9 cellular contexts compared by ENCODE assay signal in the genomic region with DNA sequence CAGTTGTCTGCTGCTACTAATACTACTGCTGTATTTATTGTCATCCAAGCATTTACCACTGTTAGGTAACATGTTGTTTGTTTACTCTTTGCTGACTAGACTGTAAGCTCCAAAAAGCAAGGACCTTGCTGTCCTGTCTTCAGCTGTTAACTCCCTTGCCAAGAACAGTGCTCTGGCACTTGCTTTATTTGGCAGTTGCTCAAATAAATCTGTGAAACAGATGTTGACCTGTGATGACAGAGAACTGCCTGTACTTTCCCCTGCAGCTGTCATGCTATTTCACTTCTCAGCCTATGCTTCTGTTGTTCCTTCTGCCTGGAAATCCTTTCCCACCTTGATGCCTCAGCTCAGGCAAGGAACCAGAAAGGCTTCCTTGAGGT.
DNase-seq lines count a peak whose midpoint lies in the region; ATAC-seq, FAIRE-seq and TF ChIP-seq lines count a peak whose summit lies in the region.
"Had no signal": no experiment of that assay in that cellular context is flagged by ENCODE, and none has a peak within 500 bp of the region (broad histone marks: within the 10 kb centered on the region; RNA-seq: fewer than 3 reads in every experiment).

No MANE protein-coding gene starts in this region.

- H3K27me3 ChIP-seq in adipocyte (replicated peaks; ENCODE audit: control insufficient read depth, insufficient read depth, low read length): no peaks in the 10 kb centered on the region
- H3K27me3 ChIP-seq in HepG2 (ENCODE audit: control insufficient read depth in 1 of 2, insufficient read depth in 2 of 2, low read length in 2 of 2): no peaks in the 10 kb centered on the region
- H3K27me3 ChIP-seq in HAP-1 (ENCODE audit: low read depth): no peaks in the 10 kb centered on the region

- ATAC-seq in HG02571 (IDR thresholded peaks at IDR 0.05; ENCODE audit: unreplicated experiment) (peak; percentile 50), HepG2 (peak; percentile 31; the same call in 2 of the 3 replicates)
- no peak for ATAC-seq in activated CD4-positive, CD25-positive, alpha-beta regulatory T cell treated with anti-CD3 and anti-CD28 coated beads, Interleukin-2, amount 50 U/mL, for 24 hours

- H3K4me1 ChIP-seq in adipocyte (ENCODE audit: control insufficient read depth, insufficient read depth, low read length) (peaks cover 11% of the 10 kb centered on the region), HepG2 (ENCODE audit: insufficient read depth, low read length) (no peaks in the 10 kb centered on the region), HAP-1 (no peaks in the 10 kb centered on the region)

- no peak overlapping the region for H3K27ac ChIP-seq in HepG2 (ENCODE audit: extremely low read length, insufficient read depth, low read length)

- intact Hi-C loops in HepG2 (cut with micrococcal nuclease; ENCODE audit: unreplicated experiment): no loop called here

- H3K9ac ChIP-seq in adipocyte (ENCODE audit: low read length): no peak overlapping the region
- H3K9ac ChIP-seq in HepG2 (ENCODE audit: insufficient read depth, low read depth, low read length): no peak overlapping the region

- H4K20me1 ChIP-seq in HepG2 (ENCODE audit: insufficient read depth, low read length): no peaks in the 10 kb centered on the region

- no peak for TF ChIP-seq RAD21 in HepG2 (CRISPR knock-in tag; IDR thresholded peaks at IDR 0.05)

- no peak overlapping the region for H3K4me2 ChIP-seq in HepG2 (ENCODE audit: low read depth, low read length)

- TF ChIP-seq POLR2A in HepG2 (IDR thresholded peaks at IDR 0.05; ENCODE audit: insufficient read depth in 1 of 2, low read depth in 2 of 2, low read length in 2 of 2): no peak

- H3K9me3 ChIP-seq in adipocyte (ENCODE audit: control insufficient read depth, low read length) (no peaks in the 10 kb centered on the region), HepG2 (ENCODE audit: low read length) (no peaks in the 10 kb centered on the region), HAP-1 (no peaks in the 10 kb centered on the region)

- no peaks in the 10 kb centered on the region for H3K79me2 ChIP-seq in HepG2 (ENCODE audit: insufficient read depth, low read length)

- no peak for FAIRE-seq in HepG2 (lab: Jason Lieb, UNC)
- FAIRE-seq: endometrium had no signal

- POLR2A ChIA-PET in HepG2 (lab: Yijun Ruan, JAX): no interaction called here

- no peak overlapping the region for H2AFZ ChIP-seq in HepG2 (ENCODE audit: low read length)

- CTCF ChIA-PET in HepG2 (lab: Yijun Ruan, JAX; ENCODE audit: low intra/inter-chr PET ratio, low total read pairs): no interaction called here

- BruUV-seq in HepG2 (replicated peaks; lab: Mats Ljungman, UMichigan): no TSS peak

- peaks cover under 1% of the 10 kb centered on the region for H3K36me3 ChIP-seq in adipocyte (ENCODE audit: control insufficient read depth, insufficient read depth, low read length, severe bottlenecking)
- no peaks in the 10 kb centered on the region for H3K36me3 ChIP-seq in HepG2 (replicated peaks in 1 of 2; ENCODE audit: control insufficient read depth in 1 of 2, insufficient read depth in 2 of 2, low read length in 2 of 2)
- no peaks in the 10 kb centered on the region for H3K36me3 ChIP-seq in HAP-1 (replicated peaks)

- TF ChIP-seq CTCF in HepG2 (CRISPR knock-in tag; IDR thresholded peaks at IDR 0.05): no peak

- DNase-seq in DMS 273 (lab: John Stamatoyannopoulos, UW; ENCODE audit: unreplicated experiment) (peak; percentile 97), adipocyte (ENCODE audit: low read depth) (peak; percentile 90), HepG2 (ENCODE audit: low spot score) (no peak), NCI-H774 (lab: John Stamatoyannopoulos, UW) (no peak), HAP-1 (ENCODE audit: low spot score in 2 of 2) (no peak), midbrain (lab: John Stamatoyannopoulos, UW) (no peak)

- H3K4me3 ChIP-seq in adipocyte (ENCODE audit: low read length) (no peak overlapping the region), HepG2 (replicated peaks in 1 of 3; ENCODE audit: insufficient read depth in 1 of 3, low read depth in 2 of 3, low read length in 3 of 3) (no peak overlapping the region), HAP-1 (no peak overlapping the region)

- TF ChIP-seq EP300 in HepG2 (IDR thresholded peaks at IDR 0.05; ENCODE audit: low read depth in 2 of 2, low read length in 2 of 2) (no peak), HepG2 (CRISPR knock-in tag; IDR thresholded peaks at IDR 0.05; ENCODE audit: borderline replicate concordance) (no peak)

- in situ Hi-C loops in HepG2 (cut with HindIII; ENCODE audit: extremely low pct_ligation_motif_present, low pct_unique_long_range_greater_than_20kb): no loop called here
- in situ Hi-C loops in HAP-1 (cut with MboI; ENCODE audit: low sequenced_read_pairs): no loop called here

TF ChIP-seq in HepG2, 621 proteins besides CTCF, POLR2A, EP300 and RAD21:
- TF ChIP-seq, protein P1, sequence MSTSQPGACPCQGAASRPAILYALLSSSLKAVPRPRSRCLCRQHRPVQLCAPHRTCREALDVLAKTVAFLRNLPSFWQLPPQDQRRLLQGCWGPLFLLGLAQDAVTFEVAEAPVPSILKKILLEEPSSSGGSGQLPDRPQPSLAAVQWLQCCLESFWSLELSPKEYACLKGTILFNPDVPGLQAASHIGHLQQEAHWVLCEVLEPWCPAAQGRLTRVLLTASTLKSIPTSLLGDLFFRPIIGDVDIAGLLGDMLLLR (CRISPR knock-in tag; IDR thresholded peaks at IDR 0.05): no peak
- TF ChIP-seq ZNF451 (CRISPR knock-in tag; IDR thresholded peaks at IDR 0.05) (no peak), MAFF (IDR thresholded peaks at IDR 0.05; ENCODE audit: low read depth, low read length) (peak; percentile 74), MYNN (CRISPR knock-in tag; IDR thresholded peaks at IDR 0.05; ENCODE audit: low read depth) (no peak), SRY (CRISPR knock-in tag; IDR thresholded peaks at IDR 0.05) (no peak), ZNF790 (CRISPR knock-in tag; IDR thresholded peaks at IDR 0.05; ENCODE audit: borderline replicate concordance) (no peak), MAFK (conservative IDR thresholded peaks at IDR 0.05 in 1 of 2, IDR thresholded peaks at IDR 0.05 in 1 of 2; ENCODE audit: low read length in 2 of 2) (peak; percentile 63)

Comparison
In these comparisons a context has a peak if more than half of its experiments do, and no peak if none do; other contexts are left out.
1. DNase-seq: peak in DMS 273 (single experiment) and adipocyte (single experiment); none in HepG2 (single experiment), NCI-H774 (single experiment), HAP-1 (0 of 2) and midbrain (single experiment).
2. ATAC-seq: peak in HG02571 (single experiment) and HepG2 (single experiment); none in activated CD4-positive, CD25-positive, alpha-beta regulatory T cell treated with anti-CD3 and anti-CD28 coated beads, Interleukin-2, amount 50 U/mL, for 24 hours (0 of 2).